In genomic region chr7:94298943-94299342, GRCh38 we compare ENCODE assay signal across 15 cellular contexts.
DNase-seq lines count a peak whose midpoint lies in the region; ATAC-seq, FAIRE-seq and TF ChIP-seq lines count a peak whose summit lies in the region.
"Had no signal": no experiment of that assay in that cellular context is flagged by ENCODE, and none has a peak within 500 bp of the region (broad histone marks: within the 10 kb centered on the region; RNA-seq: fewer than 3 reads in every experiment).

No MANE protein-coding gene starts in this region.

- no peak for ATAC-seq in HG03442 (IDR thresholded peaks at IDR 0.05; ENCODE audit: unreplicated experiment)
- ATAC-seq: natural killer cell treated with Interleukin-12 subunit alpha and Interleukin-12 subunit beta and Interleukin-15 and Interleukin-18, amount 100 ng/mL, for 72 hours had no signal

- H3K9me3 ChIP-seq in astrocyte (ENCODE audit: insufficient read depth, low read depth, low read length) (no peaks in the 10 kb centered on the region), smooth muscle cell (replicated peaks; ENCODE audit: low read depth) (no peaks in the 10 kb centered on the region)

- peaks cover 76% of the 10 kb centered on the region for H3K4me1 Mint-ChIP-seq in astrocyte (ENCODE audit: low read depth, unreplicated experiment)
- H3K4me1 Mint-ChIP-seq: activated naive CD8-positive, alpha-beta T cell treated with anti-CD3 and anti-CD28 coated beads, Interleukin-2, amount 10 ng/mL, durations not matched to agents 7 days and 5 days had no signal

- peak overlapping the region; percentile 77 for H3K4me2 ChIP-seq in astrocyte (ENCODE audit: low read length)
- peak overlapping the region; percentile 78 for H3K4me2 ChIP-seq in smooth muscle cell

- DNase-seq in ELR (ENCODE audit: low read depth) (peak; percentile 48), astrocyte (ENCODE audit: low read depth) (peak; percentile 72), hepatic stellate cell (ENCODE audit: low spot score) (peak; percentile 18), smooth muscle cell (lab: John Stamatoyannopoulos, UW; ENCODE audit: unreplicated experiment) (no peak), medulla oblongata (ENCODE audit: extremely low spot score) (no peak), NCI-H2029 treated with DMSO at 0.1 percent for 48 hours (lab: John Stamatoyannopoulos, UW) (no peak)
- DNase-seq in activated naive CD4-positive, alpha-beta T cell treated with anti-CD3 and anti-CD28 coated beads, Interleukin-2, amount 50 U/mL, for 16 hours, result no peak
- DNase-seq: activated naive CD8-positive, alpha-beta T cell treated with anti-CD3 and anti-CD28 coated beads, Interleukin-2, amount 10 ng/mL, durations not matched to agents 7 days and 5 days; CD4-positive, alpha-beta T cell; endodermal cell; MV-4-11; NCI-H2227 treated with DMSO at 0.1 percent for 48 hours had no signal

- H3K4me3 ChIP-seq in astrocyte (ENCODE audit: insufficient read depth, low read depth, low read length) (no peak overlapping the region), smooth muscle cell (no peak overlapping the region)

- FAIRE-seq in astrocyte (lab: Jason Lieb, UNC), result no peak
- FAIRE-seq: TTC549 had no signal

- 12% methylated on average over 3 of the region's 3 CpGs for WGBS in smooth muscle cell (ENCODE audit: low lambda C conversion rate)

- H2AFZ ChIP-seq in astrocyte (ENCODE audit: low read depth, low read length) (peak overlapping the region; percentile 14), smooth muscle cell (ENCODE audit: low read depth) (no peak overlapping the region)

- H3F3A ChIP-seq in smooth muscle cell (ENCODE audit: low read depth), result peaks cover 26% of the 10 kb centered on the region

- peak overlapping the region; percentile 75 for H3K4me3 Mint-ChIP-seq in astrocyte (ENCODE audit: unreplicated experiment)
- H3K4me3 Mint-ChIP-seq: activated naive CD8-positive, alpha-beta T cell treated with anti-CD3 and anti-CD28 coated beads, Interleukin-2, amount 10 ng/mL, durations not matched to agents 7 days and 5 days; CD4-positive, alpha-beta T cell; endodermal cell; natural killer cell treated with Interleukin-12 subunit alpha and Interleukin-12 subunit beta and Interleukin-15 and Interleukin-18, amount 100 ng/mL, for 72 hours had no signal

- TF ChIP-seq CTCF in astrocyte (IDR thresholded peaks at IDR 0.05; ENCODE audit: insufficient read depth, low read depth, low read length), result no peak
- no peak for TF ChIP-seq CTCF in smooth muscle cell (IDR thresholded peaks at IDR 0.05; ENCODE audit: borderline replicate concordance, insufficient read depth, poor library complexity, severe bottlenecking)

- H4K20me1 ChIP-seq in astrocyte (ENCODE audit: insufficient read depth, low read length) (no peaks in the 10 kb centered on the region), smooth muscle cell (ENCODE audit: low read depth) (no peaks in the 10 kb centered on the region)

- H3K27ac ChIP-seq in astrocyte (ENCODE audit: low read depth, low read length), result peak overlapping the region; percentile 100
- peak overlapping the region; percentile 94 for H3K27ac ChIP-seq in smooth muscle cell (ENCODE audit: low read depth)

- H3K27ac Mint-ChIP-seq in astrocyte (ENCODE audit: unreplicated experiment), result peak overlapping the region; percentile 99
- H3K27ac Mint-ChIP-seq: activated naive CD8-positive, alpha-beta T cell treated with anti-CD3 and anti-CD28 coated beads, Interleukin-2, amount 10 ng/mL, durations not matched to agents 7 days and 5 days; CD4-positive, alpha-beta T cell; endodermal cell; natural killer cell treated with Interleukin-12 subunit alpha and Interleukin-12 subunit beta and Interleukin-15 and Interleukin-18, amount 100 ng/mL, for 72 hours had no signal

- peak overlapping the region; percentile 70 for H3K9ac ChIP-seq in astrocyte (ENCODE audit: low read length)
- peak overlapping the region; percentile 83 for H3K9ac ChIP-seq in smooth muscle cell (ENCODE audit: low read depth)

- no peaks in the 10 kb centered on the region for H3K27me3 Mint-ChIP-seq in astrocyte (ENCODE audit: low read depth, unreplicated experiment)
- H3K27me3 Mint-ChIP-seq: activated naive CD8-positive, alpha-beta T cell treated with anti-CD3 and anti-CD28 coated beads, Interleukin-2, amount 10 ng/mL, durations not matched to agents 7 days and 5 days had no signal

- H3K36me3 ChIP-seq in astrocyte (ENCODE audit: insufficient read depth, low read length) (no peaks in the 10 kb centered on the region), smooth muscle cell (ENCODE audit: low read depth) (no peaks in the 10 kb centered on the region)

- H3K27me3 ChIP-seq in astrocyte (ENCODE audit: insufficient read depth, low read length) (no peaks in the 10 kb centered on the region), smooth muscle cell (ENCODE audit: low read depth) (no peaks in the 10 kb centered on the region)

- H3K9me3 Mint-ChIP-seq in astrocyte (ENCODE audit: unreplicated experiment), result no peaks in the 10 kb centered on the region
- H3K9me3 Mint-ChIP-seq: CD4-positive, alpha-beta T cell; endodermal cell; natural killer cell treated with Interleukin-12 subunit alpha and Interleukin-12 subunit beta and Interleukin-15 and Interleukin-18, amount 100 ng/mL, for 72 hours had no signal

- H3K36me3 Mint-ChIP-seq in astrocyte (ENCODE audit: low read depth, unreplicated experiment), result no peaks in the 10 kb centered on the region
- H3K36me3 Mint-ChIP-seq: activated naive CD8-positive, alpha-beta T cell treated with anti-CD3 and anti-CD28 coated beads, Interleukin-2, amount 10 ng/mL, durations not matched to agents 7 days and 5 days; natural killer cell treated with Interleukin-12 subunit alpha and Interleukin-12 subunit beta and Interleukin-15 and Interleukin-18, amount 100 ng/mL, for 72 hours had no signal

- peaks cover 16% of the 10 kb centered on the region for H3K79me2 ChIP-seq in astrocyte (ENCODE audit: insufficient read depth, low read length)
- peaks cover 67% of the 10 kb centered on the region for H3K79me2 ChIP-seq in smooth muscle cell (ENCODE audit: low read depth)

- peaks cover 70% of the 10 kb centered on the region for H3K4me1 ChIP-seq in astrocyte (ENCODE audit: insufficient read depth, low read length)
- peaks cover 47% of the 10 kb centered on the region for H3K4me1 ChIP-seq in smooth muscle cell (ENCODE audit: low read depth)

Comparison
In these comparisons a context has a peak if more than half of its experiments do, and no peak if none do; other contexts are left out.
1. DNase-seq: peak in ELR (single experiment), astrocyte (single experiment) and hepatic stellate cell (single experiment); none in smooth muscle cell (single experiment), medulla oblongata (single experiment), NCI-H2029 treated with DMSO at 0.1 percent for 48 hours (single experiment) and activated naive CD4-positive, alpha-beta T cell treated with anti-CD3 and anti-CD28 coated beads, Interleukin-2, amount 50 U/mL, for 16 hours (single experiment).